ENCODE assay signal across 11 cellular contexts in genomic region chr4:40918330-40918729, GRCh38.
A peak's percentile ranks its signal among the peaks of the same experiment; 100 is the strongest.
DNase-seq lines count a peak whose midpoint lies in the region; ATAC-seq, FAIRE-seq and TF ChIP-seq lines count a peak whose summit lies in the region.
"Had no signal": no experiment of that assay in that cellular context is flagged by ENCODE, and none has a peak within 500 bp of the region (broad histone marks: within the 10 kb centered on the region; RNA-seq: fewer than 3 reads in every experiment).

No MANE protein-coding gene starts in this region.

- peaks cover 0 to 17% (median 8%) of the 10 kb centered on the region in 11 experiments; a peak in 12 of 22 replicates for H3K9me3 ChIP-seq in BLaER1 treated with 17β-estradiol and CSF1 and Interleukin-3, amounts not matched to agents 10 nM and 100 nM (replicated peaks in 1 of 11)
- no peaks in the 10 kb centered on the region for H3K9me3 ChIP-seq in colonic mucosa
- no peaks in the 10 kb centered on the region for H3K9me3 ChIP-seq in pancreas
- no peaks in the 10 kb centered on the region for H3K9me3 ChIP-seq in CD8-positive, alpha-beta memory T cell (ENCODE audit: low read length)

- H3K27me3 Mint-ChIP-seq in CD8-positive, alpha-beta memory T cell: peaks cover 1 to 5% of the 10 kb centered on the region in 2 donors
- H3K27me3 Mint-ChIP-seq in activated T-cell treated with anti-CD3 and anti-CD28 coated beads, Interleukin-2, amount 50 U/mL, for 72 hours (ENCODE audit: low read depth): no peaks in the 10 kb centered on the region
- H3K27me3 Mint-ChIP-seq: activated B cell treated with CpG ODN at 0.5 μM for 24 hours had no signal

- no peaks in the 10 kb centered on the region for H4K20me1 ChIP-seq in BLaER1 treated with 17β-estradiol and CSF1 and Interleukin-3, amounts not matched to agents 10 nM and 100 nM

- no peaks in the 10 kb centered on the region for H3K4me1 Mint-ChIP-seq in CD8-positive, alpha-beta memory T cell
- H3K4me1 Mint-ChIP-seq in activated T-cell treated with anti-CD3 and anti-CD28 coated beads, Interleukin-2, amount 50 U/mL, for 72 hours (ENCODE audit: low read depth): peaks cover 33% of the 10 kb centered on the region
- H3K4me1 Mint-ChIP-seq: activated B cell treated with CpG ODN at 0.5 μM for 24 hours, memory B cell had no signal

- H3K9ac ChIP-seq in BLaER1 treated with 17β-estradiol and CSF1 and Interleukin-3, amounts not matched to agents 10 nM and 100 nM: no peak overlapping the region
- H3K9ac ChIP-seq in colonic mucosa (ENCODE audit: low read depth in 2 of 2, low read length in 2 of 2): no peak overlapping the region

- no peaks in the 10 kb centered on the region for H3K27me3 ChIP-seq in BLaER1 treated with 17β-estradiol and CSF1 and Interleukin-3, amounts not matched to agents 10 nM and 100 nM
- H3K27me3 ChIP-seq in colonic mucosa (no peaks in the 10 kb centered on the region), pancreas (no peaks in the 10 kb centered on the region)
- no peaks in the 10 kb centered on the region for H3K27me3 ChIP-seq in CD8-positive, alpha-beta memory T cell (ENCODE audit: insufficient read depth, low read length, poor library complexity, severe bottlenecking)

- 37 to 44% methylated on average over 4 of the region's 4 CpGs for WGBS in pancreas, 2 donors

- H3K4me1 ChIP-seq in BLaER1 treated with 17β-estradiol and CSF1 and Interleukin-3, amounts not matched to agents 10 nM and 100 nM: peaks cover 27 to 49% (median 32%) of the 10 kb centered on the region in 10 experiments
- H3K4me1 ChIP-seq in colonic mucosa (no peaks in the 10 kb centered on the region), pancreas (peaks cover 0 to 7% (median 5%) of the 10 kb centered on the region in 3 donors)
- H3K4me1 ChIP-seq in CD8-positive, alpha-beta memory T cell (ENCODE audit: insufficient read depth, low read length): no peaks in the 10 kb centered on the region

- intact Hi-C loops in colonic mucosa (cut with DNase I) (loop anchor here (5.0 kb wide), 1 partner anchor 176 kb away; no protein-coding TSS in a partner anchor), pancreas (cut with DNase I) (no loop called here)

- FAIRE-seq in pancreas (lab: Jason Lieb, UNC): no peak

- H3K27ac ChIP-seq in BLaER1 treated with 17β-estradiol and CSF1 and Interleukin-3, amounts not matched to agents 10 nM and 100 nM: no peak overlapping the region; a peak in 1 of 22 replicates
- no peak overlapping the region for H3K27ac ChIP-seq in colonic mucosa
- H3K27ac ChIP-seq in pancreas: no peak overlapping the region
- no peak overlapping the region for H3K27ac ChIP-seq in CD8-positive, alpha-beta memory T cell (ENCODE audit: low read depth, low read length)

- H3K36me3 ChIP-seq in BLaER1 treated with 17β-estradiol and CSF1 and Interleukin-3, amounts not matched to agents 10 nM and 100 nM: peaks cover 0 to 1% (median 0%) of the 10 kb centered on the region in 11 experiments; a peak in 2 of 22 replicates
- H3K36me3 ChIP-seq in colonic mucosa (no peaks in the 10 kb centered on the region), pancreas (no peaks in the 10 kb centered on the region)
- no peaks in the 10 kb centered on the region for H3K36me3 ChIP-seq in CD8-positive, alpha-beta memory T cell (ENCODE audit: insufficient read depth, low read length)

- H3K9me3 Mint-ChIP-seq in CD8-positive, alpha-beta memory T cell: peaks cover 0 to 6% (median 0%) of the 10 kb centered on the region in 5 donors
- no peaks in the 10 kb centered on the region for H3K9me3 Mint-ChIP-seq in activated T-cell treated with anti-CD3 and anti-CD28 coated beads, Interleukin-2, amount 50 U/mL, for 72 hours
- H3K9me3 Mint-ChIP-seq: activated B cell treated with CpG ODN at 0.5 μM for 24 hours had no signal

- no peak overlapping the region for H3K4me3 ChIP-seq in BLaER1 treated with 17β-estradiol and CSF1 and Interleukin-3, amounts not matched to agents 10 nM and 100 nM
- H3K4me3 ChIP-seq in colonic mucosa: no peak overlapping the region
- H3K4me3 ChIP-seq in pancreas: no peak overlapping the region
- H3K4me3 ChIP-seq in CD8-positive, alpha-beta memory T cell (ENCODE audit: low read length): no peak overlapping the region

- TF ChIP-seq CTCF in colonic mucosa (IDR thresholded peaks at IDR 0.05) (no peak), pancreas (IDR thresholded peaks at IDR 0.05) (no peak)

- no peak overlapping the region for H3K4me3 Mint-ChIP-seq in CD8-positive, alpha-beta memory T cell
- H3K4me3 Mint-ChIP-seq in activated T-cell treated with anti-CD3 and anti-CD28 coated beads, Interleukin-2, amount 50 U/mL, for 72 hours: no peak overlapping the region
- H3K4me3 Mint-ChIP-seq: activated B cell treated with CpG ODN at 0.5 μM for 24 hours, memory B cell had no signal

- H3K27ac Mint-ChIP-seq in CD8-positive, alpha-beta memory T cell: no peak overlapping the region
- no peak overlapping the region for H3K27ac Mint-ChIP-seq in activated T-cell treated with anti-CD3 and anti-CD28 coated beads, Interleukin-2, amount 50 U/mL, for 72 hours
- H3K27ac Mint-ChIP-seq: activated B cell treated with CpG ODN at 0.5 μM for 24 hours, memory B cell had no signal

- POLR2A ChIA-PET in CD8-positive, alpha-beta memory T cell (lab: Charles Lee): no interaction called here

- peak in 3 of 4 donors; percentile 29 to 61 (median 41) for ATAC-seq in pancreas
- ATAC-seq in activated T-cell treated with anti-CD3 and anti-CD28 coated beads, Interleukin-2, amount 50 U/mL, for 72 hours (replicated peaks in 1 of 2): no peak

- H3K4me2 ChIP-seq in BLaER1 treated with 17β-estradiol and CSF1 and Interleukin-3, amounts not matched to agents 10 nM and 100 nM: peak overlapping the region; percentile 12 to 56 (median 29); a peak in 14 of 22 replicates

- CTCF ChIA-PET in CD8-positive, alpha-beta memory T cell (lab: Charles Lee): interaction anchor here (1.9 to 2.1 kb wide), 2 partner anchors 10 kb away, joined by 4 to 7 read pairs; no protein-coding TSS in a partner anchor

- no peaks in the 10 kb centered on the region for H3K36me3 Mint-ChIP-seq in CD8-positive, alpha-beta memory T cell
- peaks cover 0 to 3% of the 10 kb centered on the region in 2 donors for H3K36me3 Mint-ChIP-seq in activated T-cell treated with anti-CD3 and anti-CD28 coated beads, Interleukin-2, amount 50 U/mL, for 72 hours (ENCODE audit: insufficient read depth in 2 of 2)
- H3K36me3 Mint-ChIP-seq: memory B cell had no signal

- DNase-seq in NCI-H1092 (lab: John Stamatoyannopoulos, UW) (peak; percentile 55), colonic mucosa (peak; percentile 54), pancreas (no peak), KG1 (lab: John Stamatoyannopoulos, UW) (no peak)
- no peak for DNase-seq in CD8-positive, alpha-beta memory T cell
- DNase-seq in activated T-cell treated with anti-CD3 and anti-CD28 coated beads, Interleukin-2, amount 50 U/mL, for 72 hours: no peak
- DNase-seq in activated effector memory CD4-positive, alpha-beta T cell treated with anti-CD3 and anti-CD28 coated beads, Interleukin-2, amount 50 U/mL, for 16 hours: no peak
- DNase-seq: activated B cell treated with CpG ODN at 0.5 μM for 24 hours; stimulated activated CD4-positive, alpha-beta T cell treated with anti-CD3 and anti-CD28 coated beads, Interleukin-4, amount 100 ng/mL, for 24 hours had no signal

Comparison
In these comparisons a context has a peak if more than half of its experiments do, and no peak if none do; other contexts are left out.
1. DNase-seq: peak in NCI-H1092 (single experiment) and colonic mucosa (single experiment); none in pancreas (0 of 6), CD8-positive, alpha-beta memory T cell (0 of 5), activated T-cell treated with anti-CD3 and anti-CD28 coated beads, Interleukin-2, amount 50 U/mL, for 72 hours (0 of 2), activated effector memory CD4-positive, alpha-beta T cell treated with anti-CD3 and anti-CD28 coated beads, Interleukin-2, amount 50 U/mL, for 16 hours (single experiment) and KG1 (single experiment).
2. ATAC-seq: peak in pancreas (3 of 4); none in activated T-cell treated with anti-CD3 and anti-CD28 coated beads, Interleukin-2, amount 50 U/mL, for 72 hours (0 of 2).